In the genomic region with DNA sequence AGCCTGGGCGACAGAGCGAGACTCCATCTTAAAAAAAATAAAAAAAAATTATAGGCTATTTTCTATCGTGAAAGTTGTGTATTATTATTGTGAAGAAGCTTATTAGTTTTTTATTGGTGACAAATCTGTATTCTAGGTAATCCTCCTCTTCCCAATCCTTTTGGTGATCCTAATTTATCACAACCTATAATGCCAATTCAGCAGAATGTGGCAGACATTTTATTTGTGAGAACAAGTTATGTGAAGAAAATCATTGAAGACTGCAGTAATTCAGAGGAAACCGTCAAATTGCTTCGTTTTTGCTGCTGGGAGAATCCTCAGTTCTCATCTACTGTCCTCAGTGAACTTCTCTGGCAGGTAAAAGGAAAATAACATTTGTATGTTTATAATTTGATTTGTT, we compare ENCODE assay signal across 3 cellular contexts.
TF ChIP-seq lines count a peak whose summit lies in the region.

No MANE protein-coding gene starts in this region.

TF ChIP-seq in A549, 52 proteins besides CTCF, POLR2A, EP300 and RAD21:
- no peak for TF ChIP-seq KDM1A (IDR thresholded peaks at IDR 0.05; ENCODE audit: low read depth)
- TF ChIP-seq JUN (IDR thresholded peaks at IDR 0.05): no peak
- no peak for TF ChIP-seq ZC3H11A (IDR thresholded peaks at IDR 0.05)
- no peak for TF ChIP-seq TP53 (CRISPR knock-in tag; IDR thresholded peaks at IDR 0.05)
- no peak for TF ChIP-seq RNF2 (IDR thresholded peaks at IDR 0.05; ENCODE audit: borderline replicate concordance, low read depth)
- TF ChIP-seq ESRRA (IDR thresholded peaks at IDR 0.05; ENCODE audit: borderline replicate concordance, low read length): no peak
- TF ChIP-seq MAFK (IDR thresholded peaks at IDR 0.05; ENCODE audit: partially characterized antibody): peak; percentile 85
- TF ChIP-seq JUNB (IDR thresholded peaks at IDR 0.05): no peak
- no peak for TF ChIP-seq BHLHE40 (IDR thresholded peaks at IDR 0.05; ENCODE audit: low read depth, low read length)

TF ChIP-seq in IMR-90, 13 proteins besides CTCF, POLR2A, EP300 and RAD21:
- TF ChIP-seq RCOR1 (IDR thresholded peaks at IDR 0.05; ENCODE audit: insufficient replicate concordance, low read length) (no peak), MAFK (IDR thresholded peaks at IDR 0.05; ENCODE audit: low read depth, low read length) (peak; percentile 89)

TF ChIP-seq in K562, 482 proteins besides CTCF, POLR2A, EP300 and RAD21:
- peak; percentile 68 for TF ChIP-seq ZNF316 (IDR thresholded peaks at IDR 0.05)
- TF ChIP-seq ELF4 (CRISPR knock-in tag; IDR thresholded peaks at IDR 0.05): no peak
- TF ChIP-seq, protein P1, sequence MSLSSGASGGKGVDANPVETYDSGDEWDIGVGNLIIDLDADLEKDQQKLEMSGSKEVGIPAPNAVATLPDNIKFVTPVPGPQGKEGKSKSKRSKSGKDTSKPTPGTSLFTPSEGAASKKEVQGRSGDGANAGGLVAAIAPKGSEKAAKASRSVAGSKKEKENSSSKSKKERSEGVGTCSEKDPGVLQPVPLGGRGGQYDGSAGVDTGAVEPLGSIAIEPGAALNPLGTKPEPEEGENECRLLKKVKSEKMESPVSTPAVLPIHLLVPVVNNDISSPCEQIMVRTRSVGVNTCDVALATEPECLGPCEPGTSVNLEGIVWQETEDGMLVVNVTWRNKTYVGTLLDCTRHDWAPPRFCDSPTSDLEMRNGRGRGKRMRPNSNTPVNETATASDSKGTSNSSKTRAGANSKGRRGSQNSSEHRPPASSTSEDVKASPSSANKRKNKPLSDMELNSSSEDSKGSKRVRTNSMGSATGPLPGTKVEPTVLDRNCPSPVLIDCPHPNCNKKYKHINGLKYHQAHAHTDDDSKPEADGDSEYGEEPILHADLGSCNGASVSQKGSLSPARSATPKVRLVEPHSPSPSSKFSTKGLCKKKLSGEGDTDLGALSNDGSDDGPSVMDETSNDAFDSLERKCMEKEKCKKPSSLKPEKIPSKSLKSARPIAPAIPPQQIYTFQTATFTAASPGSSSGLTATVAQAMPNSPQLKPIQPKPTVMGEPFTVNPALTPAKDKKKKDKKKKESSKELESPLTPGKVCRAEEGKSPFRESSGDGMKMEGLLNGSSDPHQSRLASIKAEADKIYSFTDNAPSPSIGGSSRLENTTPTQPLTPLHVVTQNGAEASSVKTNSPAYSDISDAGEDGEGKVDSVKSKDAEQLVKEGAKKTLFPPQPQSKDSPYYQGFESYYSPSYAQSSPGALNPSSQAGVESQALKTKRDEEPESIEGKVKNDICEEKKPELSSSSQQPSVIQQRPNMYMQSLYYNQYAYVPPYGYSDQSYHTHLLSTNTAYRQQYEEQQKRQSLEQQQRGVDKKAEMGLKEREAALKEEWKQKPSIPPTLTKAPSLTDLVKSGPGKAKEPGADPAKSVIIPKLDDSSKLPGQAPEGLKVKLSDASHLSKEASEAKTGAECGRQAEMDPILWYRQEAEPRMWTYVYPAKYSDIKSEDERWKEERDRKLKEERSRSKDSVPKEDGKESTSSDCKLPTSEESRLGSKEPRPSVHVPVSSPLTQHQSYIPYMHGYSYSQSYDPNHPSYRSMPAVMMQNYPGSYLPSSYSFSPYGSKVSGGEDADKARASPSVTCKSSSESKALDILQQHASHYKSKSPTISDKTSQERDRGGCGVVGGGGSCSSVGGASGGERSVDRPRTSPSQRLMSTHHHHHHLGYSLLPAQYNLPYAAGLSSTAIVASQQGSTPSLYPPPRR (CRISPR knock-in tag; IDR thresholded peaks at IDR 0.05; ENCODE audit: borderline replicate concordance): no peak
- TF ChIP-seq CREBBP (IDR thresholded peaks at IDR 0.05; ENCODE audit: low read depth, low read length): no peak
- no peak for TF ChIP-seq SIN3B (IDR thresholded peaks at IDR 0.05; ENCODE audit: low read depth)
- TF ChIP-seq MAFF (IDR thresholded peaks at IDR 0.05; ENCODE audit: low read length): peak; percentile 68
- no peak for TF ChIP-seq ZNF507 (tag; conservative IDR thresholded peaks at IDR 0.05)
- TF ChIP-seq ARNT (IDR thresholded peaks at IDR 0.05): no peak
- TF ChIP-seq MAFK (IDR thresholded peaks at IDR 0.05; ENCODE audit: low read length): peak; percentile 63
- TF ChIP-seq MAFG (tag; conservative IDR thresholded peaks at IDR 0.05): peak; percentile 34; the same call in 1 of the 2 replicates
- no peak for TF ChIP-seq CC2D1A (IDR thresholded peaks at IDR 0.05)
- TF ChIP-seq ZNF253 (CRISPR knock-in tag; conservative IDR thresholded peaks at IDR 0.05): no peak
- TF ChIP-seq, protein P2, sequence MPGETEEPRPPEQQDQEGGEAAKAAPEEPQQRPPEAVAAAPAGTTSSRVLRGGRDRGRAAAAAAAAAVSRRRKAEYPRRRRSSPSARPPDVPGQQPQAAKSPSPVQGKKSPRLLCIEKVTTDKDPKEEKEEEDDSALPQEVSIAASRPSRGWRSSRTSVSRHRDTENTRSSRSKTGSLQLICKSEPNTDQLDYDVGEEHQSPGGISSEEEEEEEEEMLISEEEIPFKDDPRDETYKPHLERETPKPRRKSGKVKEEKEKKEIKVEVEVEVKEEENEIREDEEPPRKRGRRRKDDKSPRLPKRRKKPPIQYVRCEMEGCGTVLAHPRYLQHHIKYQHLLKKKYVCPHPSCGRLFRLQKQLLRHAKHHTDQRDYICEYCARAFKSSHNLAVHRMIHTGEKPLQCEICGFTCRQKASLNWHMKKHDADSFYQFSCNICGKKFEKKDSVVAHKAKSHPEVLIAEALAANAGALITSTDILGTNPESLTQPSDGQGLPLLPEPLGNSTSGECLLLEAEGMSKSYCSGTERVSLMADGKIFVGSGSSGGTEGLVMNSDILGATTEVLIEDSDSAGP (CRISPR knock-in tag; IDR thresholded peaks at IDR 0.05): no peak
- TF ChIP-seq, protein P3, sequence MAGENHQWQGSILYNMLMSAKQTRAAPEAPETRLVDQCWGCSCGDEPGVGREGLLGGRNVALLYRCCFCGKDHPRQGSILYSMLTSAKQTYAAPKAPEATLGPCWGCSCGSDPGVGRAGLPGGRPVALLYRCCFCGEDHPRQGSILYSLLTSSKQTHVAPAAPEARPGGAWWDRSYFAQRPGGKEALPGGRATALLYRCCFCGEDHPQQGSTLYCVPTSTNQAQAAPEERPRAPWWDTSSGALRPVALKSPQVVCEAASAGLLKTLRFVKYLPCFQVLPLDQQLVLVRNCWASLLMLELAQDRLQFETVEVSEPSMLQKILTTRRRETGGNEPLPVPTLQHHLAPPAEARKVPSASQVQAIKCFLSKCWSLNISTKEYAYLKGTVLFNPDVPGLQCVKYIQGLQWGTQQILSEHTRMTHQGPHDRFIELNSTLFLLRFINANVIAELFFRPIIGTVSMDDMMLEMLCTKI (IDR thresholded peaks at IDR 0.05; ENCODE audit: partially characterized antibody): no peak
- peak; percentile 58; the same call in 1 of the 2 replicates for TF ChIP-seq C11orf30 (IDR thresholded peaks at IDR 0.05; ENCODE audit: low read depth)
- no peak for TF ChIP-seq NFYB (IDR thresholded peaks at IDR 0.05; ENCODE audit: extremely low read depth, insufficient read length)
